8 cellular contexts compared by ENCODE assay signal in the genomic region with DNA sequence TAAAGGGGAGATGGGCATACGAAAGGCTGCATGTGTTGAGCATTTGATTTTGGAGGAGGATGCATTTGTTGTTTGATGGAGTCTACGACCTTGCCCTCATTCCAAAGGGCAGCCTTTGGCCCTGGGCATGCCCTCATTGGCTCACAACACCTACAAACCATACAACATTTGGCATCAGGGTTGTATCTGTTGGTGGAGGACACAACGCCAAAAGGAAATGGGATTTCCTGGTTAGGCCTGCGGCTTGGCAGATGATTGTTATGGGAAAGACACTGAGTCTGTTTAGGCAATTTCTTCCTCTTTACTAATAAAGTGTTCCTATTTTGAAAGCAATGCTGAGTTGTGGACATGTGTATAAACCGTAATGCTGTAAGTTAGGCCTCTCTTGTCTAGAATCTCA.
DNase-seq lines count a peak whose midpoint lies in the region; ATAC-seq, FAIRE-seq and TF ChIP-seq lines count a peak whose summit lies in the region.

No MANE protein-coding gene starts in this region.

- H3K36me3 Mint-ChIP-seq in CD4-positive, alpha-beta memory T cell: peaks cover 28 to 29% of the 10 kb centered on the region in 2 donors
- peaks cover 22% of the 10 kb centered on the region for H3K36me3 Mint-ChIP-seq in activated naive CD8-positive, alpha-beta T cell

- H3K36me3 ChIP-seq in CD4-positive, alpha-beta memory T cell (ENCODE audit: insufficient read depth, low read length): no peaks in the 10 kb centered on the region
- H3K36me3 ChIP-seq in WERI-Rb-1 (no peaks in the 10 kb centered on the region), trophoblast cell (ENCODE audit: control insufficient read depth in 1 of 2, insufficient read depth in 2 of 2, low read length in 2 of 2) (no peaks in the 10 kb centered on the region)

- no peak overlapping the region for H2BK12ac ChIP-seq in trophoblast cell (ENCODE audit: low read length)

- no peak overlapping the region for H3K4me2 ChIP-seq in trophoblast cell (ENCODE audit: low read length)

- no peak overlapping the region for H2BK5ac ChIP-seq in trophoblast cell (ENCODE audit: low read depth, low read length, poor library complexity)

- peaks cover 64% of the 10 kb centered on the region for H3K4me1 ChIP-seq in CD4-positive, alpha-beta memory T cell (ENCODE audit: insufficient read depth, low read length)
- H3K4me1 ChIP-seq in trophoblast cell (ENCODE audit: control insufficient read depth in 1 of 2, insufficient read depth in 2 of 2, low read length in 2 of 2): peaks cover 0 to 5% of the 10 kb centered on the region in 2 experiments

- WGBS in trophoblast cell (ENCODE audit: extremely low coverage, insufficient coverage, insufficient read length): no CpG with 5 or more reads among the region's 5 CpGs

- peak; percentile 9 for ATAC-seq in HG02852 (IDR thresholded peaks at IDR 0.05; ENCODE audit: unreplicated experiment)

- H3K27ac Mint-ChIP-seq in CD4-positive, alpha-beta memory T cell: peak overlapping the region; percentile 88 to 97 (median 93)
- peak overlapping the region; percentile 97 for H3K27ac Mint-ChIP-seq in activated naive CD8-positive, alpha-beta T cell

- no peaks in the 10 kb centered on the region for H3K9me3 ChIP-seq in CD4-positive, alpha-beta memory T cell (ENCODE audit: control insufficient read depth in 1 of 2, low read length in 2 of 2)
- no peaks in the 10 kb centered on the region for H3K9me3 ChIP-seq in WERI-Rb-1 (ENCODE audit: severe bottlenecking)
- H3K9me3 ChIP-seq in trophoblast cell (ENCODE audit: insufficient read depth, low read depth, low read length): peaks cover 2% of the 10 kb centered on the region

- no peak overlapping the region for H3K18ac ChIP-seq in trophoblast cell (ENCODE audit: low read length)

- H3K14ac ChIP-seq in trophoblast cell (ENCODE audit: low read length): no peak overlapping the region

- CTCF ChIA-PET in CD4-positive, alpha-beta memory T cell (lab: Charles Lee; ENCODE audit: partially characterized antibody): no interaction called here

- POLR2A ChIA-PET in CD4-positive, alpha-beta memory T cell (lab: Charles Lee; ENCODE audit: partially characterized antibody): interaction anchor here (1.0 to 1.8 kb wide), 4 partner anchors 18 to 91 kb away, joined by 3 to 10 read pairs (median 4); no protein-coding TSS in a partner anchor

- FAIRE-seq in HTR-8/SVneo (lab: Jason Lieb, UNC): no peak

- H3K4me3 ChIP-seq in CD4-positive, alpha-beta memory T cell (ENCODE audit: low read length in 2 of 2): peak overlapping the region; percentile 41 to 67
- H3K4me3 ChIP-seq in WERI-Rb-1 (ENCODE audit: low read depth, low read length): no peak overlapping the region
- H3K4me3 ChIP-seq in trophoblast cell (ENCODE audit: low read depth, low read length): no peak overlapping the region

- no peak overlapping the region for H4K12ac ChIP-seq in trophoblast cell (ENCODE audit: low read depth, low read length)

- DNase-seq in CD4-positive, alpha-beta memory T cell: no peak
- DNase-seq in mesenteric fat pad (ENCODE audit: low spot score) (peak; percentile 37), hippocampal formation (lab: John Stamatoyannopoulos, UW) (no peak), HTR-8/SVneo (ENCODE audit: insufficient read length, low spot score) (no peak), WERI-Rb-1 (no peak), trophoblast cell (no peak)

- H3K79me2 ChIP-seq in trophoblast cell (ENCODE audit: control insufficient read depth, insufficient read depth, low read length, poor library complexity): no peaks in the 10 kb centered on the region

- no peak overlapping the region for H2AFZ ChIP-seq in trophoblast cell (ENCODE audit: insufficient read depth, low read length, poor library complexity)

- H3K27me3 Mint-ChIP-seq in CD4-positive, alpha-beta memory T cell: no peaks in the 10 kb centered on the region
- H3K27me3 Mint-ChIP-seq in activated naive CD8-positive, alpha-beta T cell: no peaks in the 10 kb centered on the region

- H4K91ac ChIP-seq in trophoblast cell (ENCODE audit: low read depth, low read length): no peak overlapping the region

- no peaks in the 10 kb centered on the region for H3K27me3 ChIP-seq in CD4-positive, alpha-beta memory T cell (ENCODE audit: insufficient read depth, low read length)
- no peaks in the 10 kb centered on the region for H3K27me3 ChIP-seq in WERI-Rb-1 (ENCODE audit: insufficient read depth, low read depth, severe bottlenecking)
- H3K27me3 ChIP-seq in trophoblast cell (ENCODE audit: insufficient read depth, low read length): no peaks in the 10 kb centered on the region

- intact Hi-C loops in CD4-positive, alpha-beta memory T cell (cut with micrococcal nuclease): loop anchor here (2.0 to 5.0 kb wide), 2 partner anchors 29 to 88 kb away; no protein-coding TSS in a partner anchor

- no peak overlapping the region for H2BK120ac ChIP-seq in trophoblast cell (ENCODE audit: insufficient read depth, low read length, poor library complexity)

- no peak overlapping the region for H3K4ac ChIP-seq in trophoblast cell (ENCODE audit: low read depth, low read length)

- H4K8ac ChIP-seq in trophoblast cell (ENCODE audit: low read depth, low read length): no peak overlapping the region

- H3K9ac ChIP-seq in trophoblast cell (ENCODE audit: low read length): no peak overlapping the region

- H3K27ac ChIP-seq in CD4-positive, alpha-beta memory T cell (ENCODE audit: low read depth, low read length): peak overlapping the region; percentile 47
- H3K27ac ChIP-seq in WERI-Rb-1: no peak overlapping the region
- H3K27ac ChIP-seq in trophoblast cell (ENCODE audit: low read depth, low read length): no peak overlapping the region

- peak overlapping the region; percentile 86 to 96 (median 94) for H3K4me3 Mint-ChIP-seq in CD4-positive, alpha-beta memory T cell
- peak overlapping the region; percentile 93 for H3K4me3 Mint-ChIP-seq in activated naive CD8-positive, alpha-beta T cell

- peaks cover 51 to 82% (median 70%) of the 10 kb centered on the region in 4 donors for H3K4me1 Mint-ChIP-seq in CD4-positive, alpha-beta memory T cell
- H3K4me1 Mint-ChIP-seq in activated naive CD8-positive, alpha-beta T cell (ENCODE audit: low read depth): peaks cover 72% of the 10 kb centered on the region

- no peak overlapping the region for H2AK5ac ChIP-seq in trophoblast cell (ENCODE audit: low read length)

- H3K79me1 ChIP-seq in trophoblast cell (ENCODE audit: low read length): no peaks in the 10 kb centered on the region

- no peak for TF ChIP-seq CTCF in WERI-Rb-1 (IDR thresholded peaks at IDR 0.05; ENCODE audit: low read depth, low read length)

- H3K23ac ChIP-seq in trophoblast cell (ENCODE audit: low read length): no peak overlapping the region

- H3K9me3 Mint-ChIP-seq in CD4-positive, alpha-beta memory T cell: peaks cover 4 to 13% (median 8%) of the 10 kb centered on the region in 8 donors
- peaks cover 11% of the 10 kb centered on the region for H3K9me3 Mint-ChIP-seq in activated naive CD8-positive, alpha-beta T cell (ENCODE audit: low read depth)

Comparison
In these comparisons a context has a peak if more than half of its experiments do, and no peak if none do; other contexts are left out.
1. H3K4me3 ChIP-seq: peak in CD4-positive, alpha-beta memory T cell (2 of 2); none in WERI-Rb-1 (single experiment) and trophoblast cell (single experiment).